ENCODE assay signal across 8 cellular contexts in genomic region chr1:51519048-51519856, GRCh38. TPM values are rescaled to one million over a fixed set of nuclear protein-coding genes. Genes with fewer than 3 reads are reported as not detected.
DNase-seq lines count a peak whose midpoint lies in the region; ATAC-seq and TF ChIP-seq lines count a peak whose summit lies in the region.

TSS of gene EPS15 (minus strand) at chr1:51519266. CDS start at chr1:51519231, 35 bp downstream.

- peaks cover 3% of the 10 kb centered on the region for H3K9me3 Mint-ChIP-seq in activated CD4-positive, alpha-beta T cell treated with anti-CD3 and anti-CD28 coated beads, Interleukin-2, amount 10 ng/mL, durations not matched to agents 7 days and 5 days

- CTCF ChIA-PET in activated CD4-positive, alpha-beta T cell treated with anti-CD3 and anti-CD28 coated beads, Interleukin-2, amount 10 ng/mL, durations not matched to agents 7 days and 5 days (lab: Charles Lee) = interaction anchor here (0.7 to 1.3 kb wide), 4 partner anchors 9 to 31 kb away, joined by 3 read pairs; no protein-coding TSS in a partner anchor

- H3K36me3 Mint-ChIP-seq in activated CD4-positive, alpha-beta T cell treated with anti-CD3 and anti-CD28 coated beads, Interleukin-2, amount 10 ng/mL, durations not matched to agents 7 days and 5 days (ENCODE audit: low read depth) = peaks cover 4% of the 10 kb centered on the region

- TF ChIP-seq CTCF in coronary artery (IDR thresholded peaks at IDR 0.05) = no peak

- H3K4me3 ChIP-seq in coronary artery = peak within 1 kb of the TSS; percentile 94

- POLR2A ChIA-PET in activated CD4-positive, alpha-beta T cell treated with anti-CD3 and anti-CD28 coated beads, Interleukin-2, amount 10 ng/mL, durations not matched to agents 7 days and 5 days (lab: Charles Lee) = interaction anchor here (0.6 kb wide), 1 partner anchor 210 kb away, joined by 3 read pairs; no protein-coding TSS in a partner anchor

- peaks cover 53% of the 10 kb centered on the region for H3K4me1 Mint-ChIP-seq in activated CD4-positive, alpha-beta T cell treated with anti-CD3 and anti-CD28 coated beads, Interleukin-2, amount 10 ng/mL, durations not matched to agents 7 days and 5 days

- H3K27ac Mint-ChIP-seq in activated CD4-positive, alpha-beta T cell treated with anti-CD3 and anti-CD28 coated beads, Interleukin-2, amount 10 ng/mL, durations not matched to agents 7 days and 5 days = peak within 1 kb of the TSS; percentile 92

- ATAC-seq in GM18907 (IDR thresholded peaks at IDR 0.05; ENCODE audit: unreplicated experiment) (peak; percentile 58), HG03139 (IDR thresholded peaks at IDR 0.05; ENCODE audit: unreplicated experiment) (peak; percentile 63)

- peak; percentile 96 for DNase-seq in AG08396 (ENCODE audit: low spot score)
- DNase-seq in NCI-H510A (lab: John Stamatoyannopoulos, UW) = peak; percentile 80
- DNase-seq in activated CD4-positive, alpha-beta T cell treated with anti-CD3 and anti-CD28 coated beads, Interleukin-2, amount 10 ng/mL, durations not matched to agents 7 days and 5 days = peak; percentile 88
- DNase-seq in coronary artery (ENCODE audit: low spot score) = peak; percentile 90
- DNase-seq in stimulated activated CD4-positive, alpha-beta T cell treated with anti-CD3 and anti-CD28 coated beads, Interleukin-1b, Interleukin-23, amount 100 ng/mL, for 24 hours (ENCODE audit: low read depth in 4 of 4, low spot score in 1 of 4) = peak; percentile 52 to 85 (median 84)

- H3K27me3 Mint-ChIP-seq in activated CD4-positive, alpha-beta T cell treated with anti-CD3 and anti-CD28 coated beads, Interleukin-2, amount 10 ng/mL, durations not matched to agents 7 days and 5 days = no peaks in the 10 kb centered on the region

- peak within 1 kb of the TSS; percentile 90 for H3K4me3 Mint-ChIP-seq in activated CD4-positive, alpha-beta T cell treated with anti-CD3 and anti-CD28 coated beads, Interleukin-2, amount 10 ng/mL, durations not matched to agents 7 days and 5 days

- H3K27ac ChIP-seq in coronary artery (peak within 1 kb of the TSS; percentile 86 to 96), layer of hippocampus (ENCODE audit: low read depth, low read length) (peak within 1 kb of the TSS; percentile 88)

- no peaks in the 10 kb centered on the region for H3K27me3 ChIP-seq in layer of hippocampus (ENCODE audit: control insufficient read depth, insufficient read depth, low read length)

RNA-seq across cellular contexts. Expression of gene EPS15, which starts in this region (rescaled TPM):
- 10 to 100 TPM; 53.9 to 58.8 TPM for total RNA-seq in activated CD4-positive, alpha-beta T cell treated with anti-CD3 and anti-CD28 coated beads, Interleukin-2, amount 10 ng/mL, durations not matched to agents 7 days and 5 days

Comparison
In these comparisons a context has a peak if more than half of its experiments do, and no peak if none do; other contexts are left out.
1. Peak in every context shown above with its lines: DNase-seq, ATAC-seq, H3K4me3 ChIP-seq and H3K27ac ChIP-seq.